In the genomic region with DNA sequence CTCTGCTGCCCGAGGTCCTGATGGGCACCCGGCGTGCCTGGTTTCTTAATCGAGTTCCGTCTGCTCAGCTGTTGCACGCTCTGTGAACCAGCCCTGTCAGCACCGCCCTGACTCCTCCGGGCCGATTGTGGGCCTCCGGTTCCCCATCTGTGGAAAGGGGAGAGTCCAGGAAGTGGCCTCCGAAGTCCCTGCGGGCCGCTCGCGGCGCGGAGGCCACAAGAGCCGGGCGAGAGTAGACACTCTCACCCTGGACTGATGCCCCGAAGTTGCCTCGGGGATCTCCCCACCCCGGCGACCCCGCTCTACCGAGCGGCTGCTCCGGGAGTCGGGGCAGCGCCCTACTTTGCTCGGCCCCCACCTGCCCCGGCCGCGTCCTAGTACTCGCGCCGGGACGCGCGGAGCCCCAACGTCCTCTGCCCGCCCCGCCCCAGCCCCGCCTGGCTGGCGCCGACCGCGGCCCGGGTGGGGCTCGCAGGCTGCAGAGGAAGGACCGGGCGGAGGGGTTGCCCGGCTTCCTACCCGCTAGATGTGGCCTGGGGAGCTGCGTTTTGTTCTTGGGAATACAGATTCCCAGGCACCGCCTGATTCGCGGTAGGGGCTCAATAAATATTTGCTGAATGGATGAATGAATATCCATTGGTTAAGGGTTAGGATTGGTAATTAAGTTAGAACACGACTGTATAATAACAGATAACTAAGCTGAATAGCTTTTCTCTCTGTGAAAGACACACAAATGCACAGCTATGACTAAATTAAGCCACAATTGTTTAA, we compare ENCODE assay signal across 7 cellular contexts. TPM values are rescaled to one million over a fixed set of nuclear protein-coding genes. Genes with fewer than 3 reads are reported as not detected.
DNase-seq lines count a peak whose midpoint lies in the region; ATAC-seq and TF ChIP-seq lines count a peak whose summit lies in the region.

No MANE protein-coding gene starts in this region.

- peak overlapping the region; percentile 83 for H3K4me3 ChIP-seq in NB4 (ENCODE audit: low read depth, low read length)
- peak overlapping the region; percentile 82 for H3K4me3 ChIP-seq in SK-N-MC
- peak overlapping the region; percentile 75 to 77 for H3K4me3 ChIP-seq in prostate gland

- in situ Hi-C loops in GM13977 (cut with MboI; ENCODE audit: low pct_unique_long_range_greater_than_20kb, low sequenced_read_pairs, unreplicated experiment) = no loop called here

- peak overlapping the region; percentile 87 for H3K9ac ChIP-seq in SK-N-MC (ENCODE audit: insufficient read length)

- H3K27ac ChIP-seq in SK-N-MC (peak overlapping the region; percentile 89), prostate gland (peak overlapping the region; percentile 97 to 99)

- H3K36me3 ChIP-seq in SK-N-MC (ENCODE audit: insufficient read depth, low read length) = 0 out of 2 replicates have a peak, but pooled peaks cover 3% of the 10 kb centered on the region
- H3K36me3 ChIP-seq in prostate gland = no peaks in the 10 kb centered on the region

- H3K9me3 ChIP-seq in SK-N-MC (ENCODE audit: low read depth, low read length) (no peaks in the 10 kb centered on the region), prostate gland (no peaks in the 10 kb centered on the region)

- DNase-seq in GM13977 (ENCODE audit: low spot score) (peak; percentile 75), NB4 (ENCODE audit: low read depth) (peak; percentile 91), SK-N-MC (ENCODE audit: low read depth, low spot score) (no peak), amygdala (lab: John Stamatoyannopoulos, UW) (peak in 38 of 56 donors; percentile 29 to 92 (median 63)), left ventricle myocardium superior (peak; percentile 89), prostate gland (ENCODE audit: low spot score) (peak; percentile 44)

- TF ChIP-seq CTCF in GM13977 (IDR thresholded peaks at IDR 0.05; ENCODE audit: extremely low read depth, insufficient read depth, missing control alignments) (no peak), NB4 (IDR thresholded peaks at IDR 0.05; ENCODE audit: low read depth, low read length) (no peak), prostate gland (IDR thresholded peaks at IDR 0.05) (peak in 1 of 4 experiments; percentile 8)

- ATAC-seq in HG02642 (IDR thresholded peaks at IDR 0.05; ENCODE audit: poor library complexity, unreplicated experiment) (peak; percentile 39), left ventricle myocardium superior (peak; percentile 81)

- WGBS in prostate gland = under 1% methylated on average over 51 of the region's 58 CpGs

- intact Hi-C loops in left ventricle myocardium superior (cut with micrococcal nuclease) = no loop called here
- intact Hi-C loops in prostate gland (cut with DNase I) = loop anchor here (2.0 to 5.0 kb wide), 2 partner anchors 33 to 236 kb away; partner anchors contain the start of genes HABP4 and PRXL2C

- TF ChIP-seq POLR2A in NB4 (IDR thresholded peaks at IDR 0.05; ENCODE audit: extremely low read depth, insufficient read length) (peak; percentile 70), prostate gland (IDR thresholded peaks at IDR 0.05) (peak; percentile 44)

- no peaks in the 10 kb centered on the region for H3K27me3 ChIP-seq in prostate gland (replicated peaks; ENCODE audit: insufficient read depth)

- peaks cover 5% of the 10 kb centered on the region for H3K4me1 ChIP-seq in prostate gland (replicated peaks)

RNA-seq across cellular contexts. Expression of gene ZNF367, which starts 0.9 kb away (rescaled TPM):
- total RNA-seq in left ventricle myocardium superior = 2.5 TPM
- total RNA-seq in prostate gland = 1 to 10 TPM; 2.9 to 5.5 TPM

RNA-seq across cellular contexts. Expression of gene HABP4, which starts 30.9 kb away (rescaled TPM):
- total RNA-seq in left ventricle myocardium superior (22.7 TPM), prostate gland (10 to 100 TPM; 13.5 to 24.3 TPM)

RNA-seq across cellular contexts. Expression of gene SLC35D2, which starts 35.6 kb away (rescaled TPM):
- total RNA-seq in left ventricle myocardium superior (16.0 TPM), prostate gland (10 to 100 TPM; 27.4 to 29.7 TPM)
